Comparison of ENCODE assay signal across 17 cellular contexts in genomic region chr7:117581424-117581823, GRCh38.
A peak's percentile ranks its signal among the peaks of the same experiment; 100 is the strongest.
DNase-seq lines count a peak whose midpoint lies in the region; ATAC-seq, FAIRE-seq and TF ChIP-seq lines count a peak whose summit lies in the region.
"Had no signal": no experiment of that assay in that cellular context is flagged by ENCODE, and none has a peak within 500 bp of the region (broad histone marks: within the 10 kb centered on the region; RNA-seq: fewer than 3 reads in every experiment).

No MANE protein-coding gene starts in this region.

- no TSS peak for BruUV-seq in HepG2 (replicated peaks; lab: Mats Ljungman, UMichigan)
- BruUV-seq in PC-3 (replicated peaks; lab: Mats Ljungman, UMichigan): no TSS peak

- in situ Hi-C loops in HepG2 (cut with HindIII; ENCODE audit: extremely low pct_ligation_motif_present, low pct_unique_long_range_greater_than_20kb): no loop called here

- H3K36me3 ChIP-seq in HepG2 (replicated peaks in 1 of 2; ENCODE audit: control insufficient read depth in 1 of 2, insufficient read depth in 2 of 2, low read length in 2 of 2) (no peaks in the 10 kb centered on the region), right lobe of liver (no peaks in the 10 kb centered on the region), PC-3 (ENCODE audit: low read depth, low read length) (no peaks in the 10 kb centered on the region), trophoblast cell (ENCODE audit: control insufficient read depth in 1 of 2, insufficient read depth in 2 of 2, low read length in 2 of 2) (no peaks in the 10 kb centered on the region)
- H3K36me3 ChIP-seq: HAP-1 had no signal

- CTCF ChIA-PET in HepG2 (lab: Yijun Ruan, JAX; ENCODE audit: low intra/inter-chr PET ratio, low total read pairs): no interaction called here
- CTCF ChIA-PET in PC-3 (lab: Charles Lee): no interaction called here

- H3K79me2 ChIP-seq in HepG2 (ENCODE audit: insufficient read depth, low read length): no peaks in the 10 kb centered on the region
- no peaks in the 10 kb centered on the region for H3K79me2 ChIP-seq in PC-3 (ENCODE audit: low read length)
- no peaks in the 10 kb centered on the region for H3K79me2 ChIP-seq in trophoblast cell (ENCODE audit: control insufficient read depth, insufficient read depth, low read length, poor library complexity)

- H4K20me1 ChIP-seq in HepG2 (ENCODE audit: insufficient read depth, low read length) (no peaks in the 10 kb centered on the region), PC-3 (ENCODE audit: low read length) (no peaks in the 10 kb centered on the region)

- peak overlapping the region; percentile 70 for H2BK120ac ChIP-seq in trophoblast cell (ENCODE audit: insufficient read depth, low read length, poor library complexity)

- no peak overlapping the region for H4K12ac ChIP-seq in trophoblast cell (ENCODE audit: low read depth, low read length)

- H3K27me3 ChIP-seq in HepG2 (ENCODE audit: control insufficient read depth in 1 of 2, insufficient read depth in 2 of 2, low read length in 2 of 2) (no peaks in the 10 kb centered on the region), right lobe of liver (no peaks in the 10 kb centered on the region), PC-3 (ENCODE audit: low read length) (no peaks in the 10 kb centered on the region), trophoblast cell (ENCODE audit: insufficient read depth, low read length) (no peaks in the 10 kb centered on the region)

- H3K4me1 ChIP-seq in HepG2 (ENCODE audit: insufficient read depth, low read length) (peaks cover 8% of the 10 kb centered on the region; the same call in 1 of the 2 replicates), right lobe of liver (peaks cover 0 to 13% (median 0%) of the 10 kb centered on the region in 4 donors), PC-3 (ENCODE audit: insufficient read depth, low read length) (peaks cover 15% of the 10 kb centered on the region), trophoblast cell (ENCODE audit: control insufficient read depth in 1 of 2, insufficient read depth in 2 of 2, low read length in 2 of 2) (peaks cover 0 to 2% of the 10 kb centered on the region in 2 experiments)
- H3K4me1 ChIP-seq: HAP-1 had no signal

- TF ChIP-seq CTCF in HepG2 (CRISPR knock-in tag; IDR thresholded peaks at IDR 0.05) (no peak), right lobe of liver (IDR thresholded peaks at IDR 0.05) (no peak), PC-3 (conservative IDR thresholded peaks at IDR 0.05; ENCODE audit: low read depth, low read length) (no peak)

- no peak overlapping the region for H3K23ac ChIP-seq in trophoblast cell (ENCODE audit: low read length)

- H3K4me2 ChIP-seq in HepG2 (ENCODE audit: low read depth, low read length) (no peak overlapping the region), PC-3 (ENCODE audit: low read length) (no peak overlapping the region), trophoblast cell (ENCODE audit: low read length) (no peak overlapping the region)

- H3K14ac ChIP-seq in trophoblast cell (ENCODE audit: low read length): peak overlapping the region; percentile 32

- peak overlapping the region; percentile 70 for H4K91ac ChIP-seq in trophoblast cell (ENCODE audit: low read depth, low read length)

- no peak overlapping the region for H3K27ac ChIP-seq in HepG2 (ENCODE audit: extremely low read length, insufficient read depth, low read length)
- H3K27ac ChIP-seq in right lobe of liver: peak overlapping the region in 1 of 3 donors; percentile 55
- peak overlapping the region; percentile 62 for H3K27ac ChIP-seq in PC-3 (ENCODE audit: low read length)
- H3K27ac ChIP-seq in trophoblast cell (ENCODE audit: low read depth, low read length): peak overlapping the region; percentile 12
- H3K27ac ChIP-seq: GM23248 had no signal

- TF ChIP-seq EP300 in HepG2 (IDR thresholded peaks at IDR 0.05; ENCODE audit: low read depth in 2 of 2, low read length in 2 of 2): no peak
- no peak for TF ChIP-seq EP300 in HepG2 (CRISPR knock-in tag; IDR thresholded peaks at IDR 0.05; ENCODE audit: borderline replicate concordance)

- H3F3A ChIP-seq in PC-3 (ENCODE audit: low read length, unreplicated experiment): no peaks in the 10 kb centered on the region

- no peak for ATAC-seq in HepG2
- ATAC-seq in right lobe of liver: no peak
- no peak for ATAC-seq in PC-3
- ATAC-seq in HG02759 (IDR thresholded peaks at IDR 0.05; ENCODE audit: unreplicated experiment): no peak

- no peaks in the 10 kb centered on the region for H3K9me2 ChIP-seq in PC-3 (replicated peaks; ENCODE audit: low read length)

- 0% methylated on average over 1 of the region's 1 CpG for WGBS in HepG2 (ENCODE audit: low lambda C conversion rate)
- 30% methylated on average over 1 of the region's 1 CpG for WGBS in right lobe of liver (ENCODE audit: insufficient coverage, low coverage, low lambda C conversion rate, missing lambda C conversion rate)
- WGBS in trophoblast cell (ENCODE audit: extremely low coverage, insufficient coverage, insufficient read length): no CpG with 5 or more reads among the region's 1 CpG

- no peak overlapping the region for H2AK5ac ChIP-seq in trophoblast cell (ENCODE audit: low read length)

- peak overlapping the region; percentile 13 for H4K8ac ChIP-seq in trophoblast cell (ENCODE audit: low read depth, low read length)

- H3K9ac ChIP-seq in HepG2 (ENCODE audit: insufficient read depth, low read depth, low read length) (no peak overlapping the region), PC-3 (ENCODE audit: low read length) (no peak overlapping the region), trophoblast cell (ENCODE audit: low read length) (no peak overlapping the region)
- H3K9ac ChIP-seq: GM23248 had no signal

- no peaks in the 10 kb centered on the region for H3K9me3 ChIP-seq in HepG2 (ENCODE audit: low read length)
- no peaks in the 10 kb centered on the region for H3K9me3 ChIP-seq in right lobe of liver
- H3K9me3 ChIP-seq in PC-3 (ENCODE audit: low read length): no peaks in the 10 kb centered on the region
- no peaks in the 10 kb centered on the region for H3K9me3 ChIP-seq in trophoblast cell (ENCODE audit: insufficient read depth, low read depth, low read length)
- H3K9me3 ChIP-seq: HAP-1 had no signal

- TF ChIP-seq POLR2A in HepG2 (IDR thresholded peaks at IDR 0.05; ENCODE audit: insufficient read depth in 1 of 2, low read depth in 2 of 2, low read length in 2 of 2) (no peak), right lobe of liver (IDR thresholded peaks at IDR 0.05) (no peak)

- H3K79me1 ChIP-seq in trophoblast cell (ENCODE audit: low read length): peaks cover 8% of the 10 kb centered on the region

- H2AFZ ChIP-seq in HepG2 (ENCODE audit: low read length) (no peak overlapping the region), PC-3 (ENCODE audit: low read length) (no peak overlapping the region), trophoblast cell (ENCODE audit: insufficient read depth, low read length, poor library complexity) (no peak overlapping the region)
- H2AFZ ChIP-seq: GM23248 had no signal

- no peak for FAIRE-seq in HepG2 (lab: Jason Lieb, UNC)
- FAIRE-seq: GM12892, GM18507 had no signal

- H2BK5ac ChIP-seq in trophoblast cell (ENCODE audit: low read depth, low read length, poor library complexity): peak overlapping the region; percentile 69

- H3K18ac ChIP-seq in trophoblast cell (ENCODE audit: low read length): no peak overlapping the region

- H3K4me3 ChIP-seq in HepG2 (replicated peaks in 1 of 3; ENCODE audit: insufficient read depth in 1 of 3, low read depth in 2 of 3, low read length in 3 of 3) (no peak overlapping the region), right lobe of liver (no peak overlapping the region), PC-3 (ENCODE audit: low read length) (no peak overlapping the region), trophoblast cell (ENCODE audit: low read depth, low read length) (no peak overlapping the region)
- H3K4me3 ChIP-seq: GM23248, HAP-1 had no signal

- TF ChIP-seq RAD21 in HepG2 (CRISPR knock-in tag; IDR thresholded peaks at IDR 0.05): no peak

- DNase-seq in HepG2 (ENCODE audit: low spot score) (no peak), right lobe of liver (no peak), PC-3 (no peak), trophoblast cell (no peak), nucleus accumbens (lab: John Stamatoyannopoulos, UW) (no peak), mesenteric fat pad (ENCODE audit: low spot score) (no peak)
- DNase-seq: 8988T; C1 segment of cervical spinal cord; CD4-positive, alpha-beta T cell; DMS153; DMS79; GDM1 had no signal

- no peak overlapping the region for H3K4ac ChIP-seq in trophoblast cell (ENCODE audit: low read depth, low read length)

- intact Hi-C loops in HepG2 (cut with micrococcal nuclease; ENCODE audit: unreplicated experiment): no loop called here
- intact Hi-C loops in right lobe of liver (cut with DNase I): no loop called here
- intact Hi-C loops in PC-3 (cut with micrococcal nuclease): no loop called here

- POLR2A ChIA-PET in HepG2 (lab: Yijun Ruan, JAX): no interaction called here
- POLR2A ChIA-PET in PC-3 (lab: Charles Lee; ENCODE audit: unreplicated experiment): no interaction called here

- H2BK12ac ChIP-seq in trophoblast cell (ENCODE audit: low read length): peak overlapping the region; percentile 80

TF ChIP-seq in HepG2, 621 proteins besides CTCF, POLR2A, EP300 and RAD21:
- no peak for TF ChIP-seq ZBTB7B (CRISPR knock-in tag; IDR thresholded peaks at IDR 0.05)
- peak; percentile 36; the same call in 1 of the 2 replicates for TF ChIP-seq ZNF629 (CRISPR knock-in tag; conservative IDR thresholded peaks at IDR 0.05)
